ENCODE assay signal across 8 cellular contexts in the genomic region with DNA sequence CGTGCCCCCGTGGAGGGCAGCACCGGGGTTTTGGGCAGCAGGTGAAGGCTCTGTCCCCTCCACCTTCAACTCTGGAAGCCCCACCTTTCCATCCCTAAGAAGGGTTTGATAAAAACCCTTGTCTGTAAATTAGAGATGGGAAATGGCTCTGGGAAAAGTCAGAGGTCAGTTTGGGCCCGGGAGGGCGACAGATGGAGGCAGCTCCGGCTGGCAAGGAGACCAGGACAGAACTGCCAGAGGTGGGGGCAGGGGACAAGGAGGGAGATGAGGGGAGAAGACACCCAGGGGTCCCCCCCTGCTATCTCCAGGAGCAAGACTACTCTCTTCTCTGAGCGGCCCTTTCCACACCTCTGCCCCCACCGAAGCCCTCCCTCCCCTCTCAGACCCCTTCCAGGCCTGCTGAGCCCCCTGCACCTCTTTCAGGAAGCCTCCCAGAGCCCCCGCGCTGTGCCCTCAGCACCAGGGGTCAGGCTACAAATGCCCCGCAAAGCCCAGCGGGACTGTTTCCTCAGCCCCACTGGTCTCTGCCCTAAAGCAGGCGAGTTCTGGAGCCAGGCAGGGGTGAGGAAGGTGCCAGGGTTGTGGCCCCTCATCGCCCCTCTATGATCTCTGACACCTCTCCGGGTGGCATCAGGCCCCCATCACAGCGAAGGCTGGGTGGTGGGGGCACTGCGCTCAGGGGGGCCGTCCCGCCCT. TPM values are rescaled to one million over a fixed set of nuclear protein-coding genes. Genes with fewer than 3 reads are reported as not detected.
DNase-seq lines count a peak whose midpoint lies in the region; ATAC-seq and TF ChIP-seq lines count a peak whose summit lies in the region.

No MANE protein-coding gene starts in this region.

- DNase-seq in heart right ventricle (no peak), NCI-H69 (lab: John Stamatoyannopoulos, UW) (no peak)
- no peak for DNase-seq in stimulated activated CD4-positive, alpha-beta T cell treated with anti-CD3 and anti-CD28 coated beads, Interleukin-4, amount 100 ng/mL, for 4 hours

- H3K9me3 ChIP-seq in heart right ventricle (no peaks in the 10 kb centered on the region), skeletal muscle tissue (ENCODE audit: control insufficient read depth in 3 of 3, low read length in 3 of 3) (no peaks in the 10 kb centered on the region)

- intact Hi-C loops in heart right ventricle (cut with DNase I) = loop anchor here in 1 of 10 donors (2.0 to 10.0 kb wide), 3 partner anchors 105 to 1411 kb away; a partner anchor contains a TSS

- 35 to 45% methylated on average over 19 of the region's 19 CpGs for WGBS in heart right ventricle, 2 donors

- H3K27ac ChIP-seq in heart right ventricle (peak overlapping the region; percentile 68 to 97 (median 92)), skeletal muscle tissue (ENCODE audit: low read depth, low read length) (peak overlapping the region; percentile 83)

- peak overlapping the region in 2 of 3 donors; percentile 85 to 86 for H3K9ac ChIP-seq in skeletal muscle tissue (ENCODE audit: low read depth in 1 of 3, low read length in 3 of 3)

- no peak for TF ChIP-seq CTCF in heart right ventricle (IDR thresholded peaks at IDR 0.05)

- H3K4me3 ChIP-seq in heart right ventricle = peak overlapping the region in 9 of 10 donors; percentile 71 to 97 (median 88)
- peak overlapping the region in 2 of 3 donors; percentile 72 for H3K4me3 ChIP-seq in skeletal muscle tissue (ENCODE audit: low read length in 3 of 3)

- H3K27me3 ChIP-seq in heart right ventricle (no peaks in the 10 kb centered on the region), skeletal muscle tissue (ENCODE audit: control insufficient read depth in 3 of 3, insufficient read depth in 3 of 3, low read length in 3 of 3) (no peaks in the 10 kb centered on the region)

- no peaks in the 10 kb centered on the region for H3K36me3 ChIP-seq in heart right ventricle
- no peaks in the 10 kb centered on the region for H3K36me3 ChIP-seq in skeletal muscle tissue (ENCODE audit: control insufficient read depth in 3 of 3, insufficient read depth in 3 of 3, low read length in 3 of 3)

- peaks cover 9 to 40% (median 30%) of the 10 kb centered on the region in 9 donors for H3K4me1 ChIP-seq in heart right ventricle
- peaks cover 31 to 43% (median 35%) of the 10 kb centered on the region in 3 donors for H3K4me1 ChIP-seq in skeletal muscle tissue (ENCODE audit: control insufficient read depth in 3 of 3, insufficient read depth in 3 of 3, low read length in 3 of 3)

- ATAC-seq in GM21723 (IDR thresholded peaks at IDR 0.05; ENCODE audit: unreplicated experiment) (peak; percentile 0), SK-N-SH treated with all-trans-retinoic acid at 6 μM for 48 hours (peak; percentile 4), heart right ventricle (peak in 3 of 8 donors; percentile 1 to 2 (median 1)), GM21526 (IDR thresholded peaks at IDR 0.05; ENCODE audit: low FRiP score, unreplicated experiment) (no peak), GM18858 (IDR thresholded peaks at IDR 0.05; ENCODE audit: unreplicated experiment) (no peak)

TF ChIP-seq in SK-N-SH treated with all-trans-retinoic acid at 6 μM for 48 hours, 23 proteins besides CTCF, POLR2A, EP300 and RAD21:
- TF ChIP-seq ISL1 (CRISPR knock-in tag; IDR thresholded peaks at IDR 0.05) (no peak), ZNF70 (CRISPR knock-in tag; IDR thresholded peaks at IDR 0.05) (no peak), SNAI2 (CRISPR knock-in tag; IDR thresholded peaks at IDR 0.05) (no peak), ZC3H10 (CRISPR knock-in tag; IDR thresholded peaks at IDR 0.05) (no peak), TOX (CRISPR knock-in tag; IDR thresholded peaks at IDR 0.05; ENCODE audit: borderline replicate concordance) (no peak), ARNTL (CRISPR knock-in tag; IDR thresholded peaks at IDR 0.05; ENCODE audit: borderline replicate concordance, low read depth) (no peak), ZFP3 (CRISPR knock-in tag; IDR thresholded peaks at IDR 0.05) (no peak), CSDC2 (CRISPR knock-in tag; IDR thresholded peaks at IDR 0.05) (no peak), ZFP30 (CRISPR knock-in tag; IDR thresholded peaks at IDR 0.05) (no peak)
- TF ChIP-seq, protein P1, sequence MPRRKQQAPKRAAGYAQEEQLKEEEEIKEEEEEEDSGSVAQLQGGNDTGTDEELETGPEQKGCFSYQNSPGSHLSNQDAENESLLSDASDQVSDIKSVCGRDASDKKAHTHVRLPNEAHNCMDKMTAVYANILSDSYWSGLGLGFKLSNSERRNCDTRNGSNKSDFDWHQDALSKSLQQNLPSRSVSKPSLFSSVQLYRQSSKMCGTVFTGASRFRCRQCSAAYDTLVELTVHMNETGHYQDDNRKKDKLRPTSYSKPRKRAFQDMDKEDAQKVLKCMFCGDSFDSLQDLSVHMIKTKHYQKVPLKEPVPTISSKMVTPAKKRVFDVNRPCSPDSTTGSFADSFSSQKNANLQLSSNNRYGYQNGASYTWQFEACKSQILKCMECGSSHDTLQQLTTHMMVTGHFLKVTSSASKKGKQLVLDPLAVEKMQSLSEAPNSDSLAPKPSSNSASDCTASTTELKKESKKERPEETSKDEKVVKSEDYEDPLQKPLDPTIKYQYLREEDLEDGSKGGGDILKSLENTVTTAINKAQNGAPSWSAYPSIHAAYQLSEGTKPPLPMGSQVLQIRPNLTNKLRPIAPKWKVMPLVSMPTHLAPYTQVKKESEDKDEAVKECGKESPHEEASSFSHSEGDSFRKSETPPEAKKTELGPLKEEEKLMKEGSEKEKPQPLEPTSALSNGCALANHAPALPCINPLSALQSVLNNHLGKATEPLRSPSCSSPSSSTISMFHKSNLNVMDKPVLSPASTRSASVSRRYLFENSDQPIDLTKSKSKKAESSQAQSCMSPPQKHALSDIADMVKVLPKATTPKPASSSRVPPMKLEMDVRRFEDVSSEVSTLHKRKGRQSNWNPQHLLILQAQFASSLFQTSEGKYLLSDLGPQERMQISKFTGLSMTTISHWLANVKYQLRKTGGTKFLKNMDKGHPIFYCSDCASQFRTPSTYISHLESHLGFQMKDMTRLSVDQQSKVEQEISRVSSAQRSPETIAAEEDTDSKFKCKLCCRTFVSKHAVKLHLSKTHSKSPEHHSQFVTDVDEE (CRISPR knock-in tag; IDR thresholded peaks at IDR 0.05) = no peak
- TF ChIP-seq, protein P2, sequence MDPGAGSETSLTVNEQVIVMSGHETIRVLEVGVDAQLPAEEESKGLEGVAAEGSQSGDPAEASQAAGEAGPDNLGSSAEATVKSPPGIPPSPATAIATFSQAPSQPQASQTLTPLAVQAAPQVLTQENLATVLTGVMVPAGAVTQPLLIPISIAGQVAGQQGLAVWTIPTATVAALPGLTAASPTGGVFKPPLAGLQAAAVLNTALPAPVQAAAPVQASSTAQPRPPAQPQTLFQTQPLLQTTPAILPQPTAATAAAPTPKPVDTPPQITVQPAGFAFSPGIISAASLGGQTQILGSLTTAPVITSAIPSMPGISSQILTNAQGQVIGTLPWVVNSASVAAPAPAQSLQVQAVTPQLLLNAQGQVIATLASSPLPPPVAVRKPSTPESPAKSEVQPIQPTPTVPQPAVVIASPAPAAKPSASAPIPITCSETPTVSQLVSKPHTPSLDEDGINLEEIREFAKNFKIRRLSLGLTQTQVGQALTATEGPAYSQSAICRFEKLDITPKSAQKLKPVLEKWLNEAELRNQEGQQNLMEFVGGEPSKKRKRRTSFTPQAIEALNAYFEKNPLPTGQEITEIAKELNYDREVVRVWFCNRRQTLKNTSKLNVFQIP (CRISPR knock-in tag; IDR thresholded peaks at IDR 0.05; ENCODE audit: borderline replicate concordance, low read depth) = no peak
- TF ChIP-seq, protein P3, sequence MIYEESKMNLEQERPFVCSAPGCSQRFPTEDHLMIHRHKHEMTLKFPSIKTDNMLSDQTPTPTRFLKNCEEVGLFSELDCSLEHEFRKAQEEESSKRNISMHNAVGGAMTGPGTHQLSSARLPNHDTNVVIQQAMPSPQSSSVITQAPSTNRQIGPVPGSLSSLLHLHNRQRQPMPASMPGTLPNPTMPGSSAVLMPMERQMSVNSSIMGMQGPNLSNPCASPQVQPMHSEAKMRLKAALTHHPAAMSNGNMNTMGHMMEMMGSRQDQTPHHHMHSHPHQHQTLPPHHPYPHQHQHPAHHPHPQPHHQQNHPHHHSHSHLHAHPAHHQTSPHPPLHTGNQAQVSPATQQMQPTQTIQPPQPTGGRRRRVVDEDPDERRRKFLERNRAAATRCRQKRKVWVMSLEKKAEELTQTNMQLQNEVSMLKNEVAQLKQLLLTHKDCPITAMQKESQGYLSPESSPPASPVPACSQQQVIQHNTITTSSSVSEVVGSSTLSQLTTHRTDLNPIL (CRISPR knock-in tag; IDR thresholded peaks at IDR 0.05; ENCODE audit: low read depth) = no peak

RNA-seq across cellular contexts. Expression of a gene that starts 1.0 kb away (rescaled TPM):
- total RNA-seq in heart right ventricle = 1 to 10 TPM in 6 of 10 donors, under 1 TPM in 4; 0.83 to 4.2 (median 1.2) TPM
- 1 to 10 TPM in 1 of 2 donors, under 1 TPM in 1; 0.95 to 2.3 TPM for polyA plus RNA-seq in heart right ventricle
- 5.7 TPM for total RNA-seq in skeletal muscle tissue

Comparison
In these comparisons a context has a peak if more than half of its experiments do, and no peak if none do; other contexts are left out.
1. ATAC-seq: peak in GM21723 (single experiment) and SK-N-SH treated with all-trans-retinoic acid at 6 μM for 48 hours (single experiment); none in GM21526 (single experiment) and GM18858 (single experiment).